ENCODE assay signal across 1 cellular context in genomic region chr1:28668956-28669719, GRCh38.
TF ChIP-seq lines count a peak whose summit lies in the region.

No MANE protein-coding gene starts in this region.

TF ChIP-seq in K562, 482 proteins besides CTCF, POLR2A, EP300 and RAD21 (continued from another document and continues in another):
- no peak for TF ChIP-seq RERE (CRISPR knock-in tag; IDR thresholded peaks at IDR 0.05; ENCODE audit: borderline replicate concordance)
- no peak for TF ChIP-seq SRSF7 (optimal IDR thresholded peaks at IDR 0.05; ENCODE audit: low read depth, low read length)
- no peak for TF ChIP-seq MXD1 (CRISPR knock-in tag; IDR thresholded peaks at IDR 0.05; ENCODE audit: borderline replicate concordance, poor library complexity, severe bottlenecking)
- TF ChIP-seq BRD9 (IDR thresholded peaks at IDR 0.05; ENCODE audit: low read depth, partially characterized antibody): peak; percentile 35
- TF ChIP-seq ZNF23 (CRISPR knock-in tag; IDR thresholded peaks at IDR 0.05): no peak
- TF ChIP-seq MIER1 (IDR thresholded peaks at IDR 0.05; ENCODE audit: low read depth): no peak
- no peak for TF ChIP-seq SMARCB1 (IDR thresholded peaks at IDR 0.05; ENCODE audit: insufficient read length, low read depth)
- TF ChIP-seq SMAD3 (CRISPR knock-in tag; conservative IDR thresholded peaks at IDR 0.05): no peak
- TF ChIP-seq ZNF318 (IDR thresholded peaks at IDR 0.05; ENCODE audit: borderline replicate concordance in 1 of 2, low read depth in 1 of 2): peak in 1 of 2 experiments; percentile 35; a peak in 1 of 4 replicates
- TF ChIP-seq ZNF589 (CRISPR knock-in tag; IDR thresholded peaks at IDR 0.05; ENCODE audit: low read depth): no peak
- no peak for TF ChIP-seq SMC3 (conservative IDR thresholded peaks at IDR 0.05; ENCODE audit: insufficient read depth, low read depth, low read length)
- 0 out of 2 replicates have a peak, but pooled peaks have one; percentile 18 for TF ChIP-seq CAMTA2 (CRISPR knock-in tag; conservative IDR thresholded peaks at IDR 0.05)
- TF ChIP-seq ZNF639 (CRISPR knock-in tag; conservative IDR thresholded peaks at IDR 0.05 in 1 of 2, IDR thresholded peaks at IDR 0.05 in 1 of 2): peak; percentile 17 to 93; a peak in 2 of 4 replicates
- no peak for TF ChIP-seq ZBTB11 (CRISPR knock-in tag; IDR thresholded peaks at IDR 0.05)
- TF ChIP-seq DEAF1 (CRISPR knock-in tag; IDR thresholded peaks at IDR 0.05): no peak
- TF ChIP-seq ZFX (CRISPR knock-in tag; IDR thresholded peaks at IDR 0.05): peak; percentile 60
- TF ChIP-seq YY1 (IDR thresholded peaks at IDR 0.05; ENCODE audit: borderline replicate concordance in 1 of 3, control insufficient read depth in 1 of 3, extremely low read depth in 1 of 3, insufficient read depth in 3 of 3, insufficient read length in 1 of 3, insufficient replicate concordance in 2 of 3, low read depth in 1 of 3, low read length in 2 of 3): no peak
- no peak for TF ChIP-seq BACH1 (tag; IDR thresholded peaks at IDR 0.05)
- TF ChIP-seq ZNF347 (CRISPR knock-in tag; IDR thresholded peaks at IDR 0.05; ENCODE audit: low read depth): no peak
- no peak for TF ChIP-seq JUNB (CRISPR knock-in tag; conservative IDR thresholded peaks at IDR 0.05)
- TF ChIP-seq CREBBP (IDR thresholded peaks at IDR 0.05; ENCODE audit: low read depth, low read length): no peak
- no peak for TF ChIP-seq HDAC8 (tag; IDR thresholded peaks at IDR 0.05)
- no peak for TF ChIP-seq KDM1A (IDR thresholded peaks at IDR 0.05)
- TF ChIP-seq COPS2 (conservative IDR thresholded peaks at IDR 0.05): no peak
- TF ChIP-seq ZNF778 (CRISPR knock-in tag; IDR thresholded peaks at IDR 0.05): no peak
- 0 out of 2 replicates have a peak, but pooled peaks have one; percentile 44 for TF ChIP-seq THAP12 (CRISPR knock-in tag; IDR thresholded peaks at IDR 0.05)
- TF ChIP-seq ELK3 (CRISPR knock-in tag; IDR thresholded peaks at IDR 0.05): no peak
- TF ChIP-seq ZNF24 (IDR thresholded peaks at IDR 0.05): no peak
- no peak for TF ChIP-seq CBX5 (IDR thresholded peaks at IDR 0.05; ENCODE audit: borderline replicate concordance, low read depth)
- no peak for TF ChIP-seq RFX1 (IDR thresholded peaks at IDR 0.05)
- TF ChIP-seq PHF21A (IDR thresholded peaks at IDR 0.05; ENCODE audit: borderline replicate concordance, low read depth): no peak
- TF ChIP-seq RBM25 (IDR thresholded peaks at IDR 0.05; ENCODE audit: low read depth, low read length, severe bottlenecking): no peak
- peak; percentile 55 for TF ChIP-seq SMAD4 (CRISPR knock-in tag; conservative IDR thresholded peaks at IDR 0.05)
